Comparison of ENCODE assay signal across 11 cellular contexts in the genomic region with DNA sequence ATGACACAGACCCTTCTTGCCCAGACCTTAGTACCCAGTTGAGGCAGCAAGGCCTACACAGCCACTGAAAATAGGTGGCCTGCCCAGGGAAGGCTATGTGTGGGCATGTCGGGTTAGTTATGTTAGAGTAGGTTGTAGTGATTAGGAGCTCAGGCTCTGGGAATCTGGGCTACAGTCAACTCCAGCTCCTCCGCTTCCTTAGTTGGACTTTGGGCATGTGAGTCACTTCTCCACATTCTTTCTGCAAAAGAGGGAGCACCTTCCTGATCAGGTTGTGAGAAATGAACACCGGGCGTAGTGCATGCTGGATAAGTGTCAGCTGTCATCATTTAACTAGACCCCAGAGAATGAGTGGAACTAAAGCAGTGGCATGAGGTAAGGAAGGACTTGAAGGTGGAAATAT.
A peak's percentile ranks its signal among the peaks of the same experiment; 100 is the strongest.
DNase-seq lines count a peak whose midpoint lies in the region; ATAC-seq, FAIRE-seq and TF ChIP-seq lines count a peak whose summit lies in the region.
"Had no signal": no experiment of that assay in that cellular context is flagged by ENCODE, and none has a peak within 500 bp of the region (broad histone marks: within the 10 kb centered on the region; RNA-seq: fewer than 3 reads in every experiment).

No MANE protein-coding gene starts in this region.

- peaks cover 30% of the 10 kb centered on the region for H3K4me1 ChIP-seq in HEK293 (ENCODE audit: control insufficient read depth, insufficient read depth, low read length)
- peaks cover 17 to 27% of the 10 kb centered on the region in 2 donors for H3K4me1 ChIP-seq in small intestine (ENCODE audit: control insufficient read depth in 2 of 2, insufficient read depth in 1 of 2, low read depth in 1 of 2, low read length in 1 of 2)

- H3K36me3 Mint-ChIP-seq in brain = peaks cover 24% of the 10 kb centered on the region

- FAIRE-seq in small intestine (lab: Jason Lieb, UNC) = no peak

- H3K27me3 Mint-ChIP-seq in brain = no peaks in the 10 kb centered on the region
- H3K27me3 Mint-ChIP-seq: activated naive CD8-positive, alpha-beta T cell treated with anti-CD3 and anti-CD28 coated beads, Interleukin-2, amount 10 ng/mL, durations not matched to agents 7 days and 5 days had no signal

- H3K36me3 ChIP-seq in HEK293 (ENCODE audit: control insufficient read depth in 2 of 2, insufficient read depth in 1 of 2, low read length in 2 of 2) = peaks cover 3 to 22% of the 10 kb centered on the region in 2 experiments; a peak in 2 of 3 replicates
- H3K36me3 ChIP-seq in small intestine (ENCODE audit: control insufficient read depth in 2 of 2, insufficient read depth in 2 of 2, low read length in 2 of 2) = peaks cover 0 to 5% of the 10 kb centered on the region in 2 donors

- H3K9me3 ChIP-seq in HEK293 (ENCODE audit: control insufficient read depth, insufficient read depth, low read depth, low read length) (no peaks in the 10 kb centered on the region), small intestine (ENCODE audit: control insufficient read depth, low read depth) (no peaks in the 10 kb centered on the region)

- CTCF ChIA-PET in HEK293 (lab: Yijun Ruan, JAX) = interaction anchor here (0.6 to 6.2 kb wide), 5 partner anchors 18 to 312 kb away, joined by 3 to 35 read pairs (median 3); no protein-coding TSS in a partner anchor

- POLR2A ChIA-PET in HEK293 (lab: Yijun Ruan, JAX) = interaction anchor here (0.6 to 0.7 kb wide), 2 partner anchors 10 to 137 kb away, joined by 3 to 4 read pairs; partner anchors contain the start of gene SLC1A5

- peak overlapping the region; percentile 29 to 82 (median 76) for H3K4me3 Mint-ChIP-seq in brain

- H3K4me3 ChIP-seq in HEK293 (ENCODE audit: low read depth, low read length) = no peak overlapping the region
- no peak overlapping the region for H3K4me3 ChIP-seq in small intestine (ENCODE audit: low read depth in 1 of 2, low read length in 2 of 2)

- DNase-seq in kidney glomerular epithelial cell (lab: John Stamatoyannopoulos, UW) (peak; percentile 74), small intestine (peak; percentile 96), middle frontal gyrus (ENCODE audit: extremely low spot score, low spot score) (no peak), NCI-H1092 treated with DMSO at 0.1 percent for 48 hours (lab: John Stamatoyannopoulos, UW) (no peak)
- DNase-seq in stimulated activated CD4-positive, alpha-beta T cell treated with anti-CD3 and anti-CD28 coated beads, Interleukin-4, amount 100 ng/mL, for 24 hours = no peak
- DNase-seq: activated naive CD8-positive, alpha-beta T cell treated with anti-CD3 and anti-CD28 coated beads, Interleukin-2, amount 10 ng/mL, durations not matched to agents 7 days and 5 days; DMS53; NCI-H2081 had no signal

- TF ChIP-seq CTCF in HEK293 (tag by site-specific recombination; IDR thresholded peaks at IDR 0.05) (no peak), brain (conservative IDR thresholded peaks at IDR 0.05) (no peak)

- peak overlapping the region; percentile 19 to 93 (median 86) for H3K27ac Mint-ChIP-seq in brain
- H3K27ac Mint-ChIP-seq: activated naive CD8-positive, alpha-beta T cell treated with anti-CD3 and anti-CD28 coated beads, Interleukin-2, amount 10 ng/mL, durations not matched to agents 7 days and 5 days had no signal

- WGBS in small intestine, 3 donors = 25 to 68% (median 46%) methylated on average over 4 of the region's 4 CpGs

- H3K27me3 ChIP-seq in small intestine (ENCODE audit: control insufficient read depth in 2 of 2, insufficient read depth in 2 of 2, low read length in 2 of 2) = no peaks in the 10 kb centered on the region

- H3K27ac ChIP-seq in HEK293 (ENCODE audit: extremely low read depth, low read depth, low read length) (peak overlapping the region; percentile 25; the same call in 1 of the 2 replicates), small intestine (ENCODE audit: low read depth in 1 of 2, low read length in 1 of 2) (peak overlapping the region; percentile 70 to 74)

- H3K4me1 Mint-ChIP-seq in brain = peaks cover 91% of the 10 kb centered on the region

- no peaks in the 10 kb centered on the region for H3K9me3 Mint-ChIP-seq in brain
- H3K9me3 Mint-ChIP-seq: activated naive CD8-positive, alpha-beta T cell treated with anti-CD3 and anti-CD28 coated beads, Interleukin-2, amount 10 ng/mL, durations not matched to agents 7 days and 5 days had no signal

- no peak for ATAC-seq in HG02870 (IDR thresholded peaks at IDR 0.05; ENCODE audit: unreplicated experiment)

TF ChIP-seq in HEK293, 187 proteins besides CTCF, POLR2A, EP300 and RAD21:
- TF ChIP-seq, protein P1, sequence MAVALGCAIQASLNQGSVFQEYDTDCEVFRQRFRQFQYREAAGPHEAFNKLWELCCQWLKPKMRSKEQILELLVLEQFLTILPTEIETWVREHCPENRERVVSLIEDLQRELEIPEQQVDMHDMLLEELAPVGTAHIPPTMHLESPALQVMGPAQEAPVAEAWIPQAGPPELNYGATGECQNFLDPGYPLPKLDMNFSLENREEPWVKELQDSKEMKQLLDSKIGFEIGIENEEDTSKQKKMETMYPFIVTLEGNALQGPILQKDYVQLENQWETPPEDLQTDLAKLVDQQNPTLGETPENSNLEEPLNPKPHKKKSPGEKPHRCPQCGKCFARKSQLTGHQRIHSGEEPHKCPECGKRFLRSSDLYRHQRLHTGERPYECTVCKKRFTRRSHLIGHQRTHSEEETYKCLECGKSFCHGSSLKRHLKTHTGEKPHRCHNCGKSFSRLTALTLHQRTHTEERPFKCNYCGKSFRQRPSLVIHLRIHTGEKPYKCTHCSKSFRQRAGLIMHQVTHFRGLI (tag by site-specific recombination; IDR thresholded peaks at IDR 0.05) = no peak
- no peak for TF ChIP-seq PATZ1 (tag by site-specific recombination; IDR thresholded peaks at IDR 0.05)
- 0 out of 2 replicates have a peak, but pooled peaks have one; percentile 30 for TF ChIP-seq ZFHX2 (tag by site-specific recombination; conservative IDR thresholded peaks at IDR 0.05)
- no peak for TF ChIP-seq ZNF704 (tag by site-specific recombination; IDR thresholded peaks at IDR 0.05)
- no peak for TF ChIP-seq ZNF677 (tag by site-specific recombination; IDR thresholded peaks at IDR 0.05)
- no peak for TF ChIP-seq ZNF701 (tag by site-specific recombination; IDR thresholded peaks at IDR 0.05)
- TF ChIP-seq MEIS1 (CRISPR knock-in tag; IDR thresholded peaks at IDR 0.05; ENCODE audit: borderline replicate concordance) = no peak
- no peak for TF ChIP-seq ZNF174 (tag by site-specific recombination; IDR thresholded peaks at IDR 0.05)
- TF ChIP-seq ZNF521 (tag by site-specific recombination; IDR thresholded peaks at IDR 0.05) = no peak
- no peak for TF ChIP-seq ZNF157 (tag by site-specific recombination; IDR thresholded peaks at IDR 0.05)
- 0 out of 2 replicates have a peak, but pooled peaks have one; percentile 18 for TF ChIP-seq EGR2 (tag by site-specific recombination; IDR thresholded peaks at IDR 0.05; ENCODE audit: low read depth)
- no peak for TF ChIP-seq ZNF202 (tag by site-specific recombination; IDR thresholded peaks at IDR 0.05; ENCODE audit: borderline replicate concordance)
- TF ChIP-seq ZNF266 (tag by site-specific recombination; IDR thresholded peaks at IDR 0.05; ENCODE audit: low read depth) = no peak

Comparison
In these comparisons a context has a peak if more than half of its experiments do, and no peak if none do; other contexts are left out.
1. DNase-seq: peak in kidney glomerular epithelial cell (single experiment) and small intestine (single experiment); none in middle frontal gyrus (single experiment), stimulated activated CD4-positive, alpha-beta T cell treated with anti-CD3 and anti-CD28 coated beads, Interleukin-4, amount 100 ng/mL, for 24 hours (single experiment) and NCI-H1092 treated with DMSO at 0.1 percent for 48 hours (single experiment).